Comparison of ENCODE assay signal across 8 cellular contexts in the genomic region with DNA sequence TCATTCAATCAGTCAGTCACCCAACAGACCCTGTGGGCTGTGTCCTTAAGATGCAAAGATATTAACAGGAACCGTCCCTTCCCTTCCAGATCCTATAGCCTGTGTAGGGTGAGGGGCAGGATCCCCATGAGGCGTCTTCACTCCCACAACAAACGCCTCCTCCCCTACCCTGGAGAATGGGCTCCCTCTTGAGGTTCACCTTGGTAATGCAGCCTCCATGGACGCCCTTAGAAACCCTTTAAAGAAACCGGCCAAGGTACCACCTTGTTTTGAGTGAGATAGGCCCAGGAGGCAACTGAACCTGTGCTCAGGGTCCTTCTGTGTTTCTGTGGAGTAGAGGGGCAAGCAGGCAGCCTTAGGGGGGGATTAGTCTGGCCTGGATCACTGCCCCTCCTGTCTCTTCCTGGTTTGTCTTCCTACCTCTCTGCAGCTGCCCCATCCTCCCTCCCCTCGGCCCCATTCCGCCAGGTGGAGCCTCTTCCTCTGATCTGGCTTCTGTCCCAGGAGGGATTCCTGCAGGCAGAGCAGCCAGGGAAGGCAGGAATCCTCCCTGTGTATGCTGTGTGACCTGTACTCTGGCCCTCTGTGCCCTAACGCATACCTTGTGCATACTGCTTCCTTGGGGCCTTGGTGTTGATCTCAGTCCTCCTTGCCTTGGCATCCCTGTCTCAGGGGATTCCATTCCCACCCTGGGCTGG. TPM values are rescaled to one million over a fixed set of nuclear protein-coding genes. Genes with fewer than 3 reads are reported as not detected.
DNase-seq lines count a peak whose midpoint lies in the region; ATAC-seq, FAIRE-seq and TF ChIP-seq lines count a peak whose summit lies in the region.

No MANE protein-coding gene starts in this region.

- no peak overlapping the region for H2AFZ ChIP-seq in OCI-LY7 (ENCODE audit: low read length)

- CTCF ChIA-PET in OCI-LY7 (lab: Charles Lee; ENCODE audit: unreplicated experiment) = no interaction called here

- no peak overlapping the region for H3K4me3 Mint-ChIP-seq in natural killer cell treated with Interleukin-12 subunit alpha and Interleukin-12 subunit beta and Interleukin-15 and Interleukin-18, amount 100 ng/mL, for 72 hours

- peak overlapping the region in 1 of 2 donors; percentile 28 for H3K27ac Mint-ChIP-seq in natural killer cell treated with Interleukin-12 subunit alpha and Interleukin-12 subunit beta and Interleukin-15 and Interleukin-18, amount 100 ng/mL, for 72 hours

- peaks cover 3% of the 10 kb centered on the region in 2 donors for H3K27me3 Mint-ChIP-seq in natural killer cell treated with Interleukin-12 subunit alpha and Interleukin-12 subunit beta and Interleukin-15 and Interleukin-18, amount 100 ng/mL, for 72 hours

- H3K9me3 Mint-ChIP-seq in natural killer cell treated with Interleukin-12 subunit alpha and Interleukin-12 subunit beta and Interleukin-15 and Interleukin-18, amount 100 ng/mL, for 72 hours = no peaks in the 10 kb centered on the region

- H3K36me3 Mint-ChIP-seq in natural killer cell treated with Interleukin-12 subunit alpha and Interleukin-12 subunit beta and Interleukin-15 and Interleukin-18, amount 100 ng/mL, for 72 hours = no peaks in the 10 kb centered on the region

- H3K4me1 Mint-ChIP-seq in natural killer cell treated with Interleukin-12 subunit alpha and Interleukin-12 subunit beta and Interleukin-15 and Interleukin-18, amount 100 ng/mL, for 72 hours (ENCODE audit: low read depth in 2 of 2) = peaks cover 5 to 7% of the 10 kb centered on the region in 2 donors

- H3K36me3 ChIP-seq in OCI-LY7 (ENCODE audit: insufficient read depth, low read length) = no peaks in the 10 kb centered on the region

- POLR2A ChIA-PET in OCI-LY7 (lab: Charles Lee) = interaction anchor here (0.6 to 1.3 kb wide), 2 partner anchors 10 to 966 kb away, joined by 3 to 13 read pairs; a partner anchor contains a TSS

- no peaks in the 10 kb centered on the region for H4K20me1 ChIP-seq in OCI-LY7 (ENCODE audit: insufficient read depth, low read length)

- no peak overlapping the region for H3K27ac ChIP-seq in OCI-LY7 (ENCODE audit: low read depth, low read length, poor library complexity, severe bottlenecking)

- H3K4me1 ChIP-seq in OCI-LY7 (ENCODE audit: insufficient read depth, low read length, poor library complexity, severe bottlenecking) = no peaks in the 10 kb centered on the region

- H3K4me2 ChIP-seq in OCI-LY7 (ENCODE audit: low read length) = no peak overlapping the region

- H3K9me3 ChIP-seq in OCI-LY7 (ENCODE audit: low read length) = no peaks in the 10 kb centered on the region

- DNase-seq in D721Med (ENCODE audit: insufficient read length, low spot score) = peak; percentile 91
- DNase-seq in HuH-7.5 (ENCODE audit: low spot score) = peak; percentile 75
- peak; percentile 77 for DNase-seq in OCI-LY7 (ENCODE audit: low spot score)
- peak; percentile 76 for DNase-seq in activated T-cell treated with anti-CD3 and anti-CD28 coated beads for 4 hours
- peak; percentile 26 for DNase-seq in fibroblast of gingiva (ENCODE audit: low read depth)
- peak; percentile 77 for DNase-seq in natural killer cell treated with Interleukin-12 subunit alpha and Interleukin-12 subunit beta and Interleukin-15 and Interleukin-18, amount 100 ng/mL, for 72 hours (ENCODE audit: low spot score)
- DNase-seq in stimulated activated naive CD4-positive, alpha-beta T cell treated with Interleukin-2 at 50 U/mL for 16 hours (lab: John Stamatoyannopoulos, UW) = peak; percentile 50

- no peaks in the 10 kb centered on the region for H3K79me2 ChIP-seq in OCI-LY7 (ENCODE audit: insufficient read depth, low read depth, low read length)

- no TSS peak for BruUV-seq in OCI-LY7 (replicated peaks; lab: Mats Ljungman, UMichigan)

- H3K4me3 ChIP-seq in OCI-LY7 (ENCODE audit: low read depth, low read length, poor library complexity, severe bottlenecking) = no peak overlapping the region

- intact Hi-C loops in OCI-LY7 (cut with micrococcal nuclease; ENCODE audit: unreplicated experiment) = loop anchor here (1.0 to 10.0 kb wide), 3 partner anchors 91 to 562 kb away; a partner anchor contains a TSS

- peak; percentile 89 for TF ChIP-seq CTCF in D721Med (IDR thresholded peaks at IDR 0.05; ENCODE audit: insufficient read depth, missing control alignments)
- TF ChIP-seq CTCF in OCI-LY7 (conservative IDR thresholded peaks at IDR 0.05; ENCODE audit: low read length) = peak; percentile 91

- FAIRE-seq in D721Med (lab: Jason Lieb, UNC) = no peak

- peak; percentile 77 to 81 for ATAC-seq in natural killer cell treated with Interleukin-12 subunit alpha and Interleukin-12 subunit beta and Interleukin-15 and Interleukin-18, amount 100 ng/mL, for 72 hours
- ATAC-seq in GM18520 (IDR thresholded peaks at IDR 0.05; ENCODE audit: unreplicated experiment) = no peak

- no peaks in the 10 kb centered on the region for H3K9me2 ChIP-seq in OCI-LY7 (ENCODE audit: insufficient read depth, low read length)

RNA-seq across cellular contexts. Expression of a gene that starts 6.6 kb away (rescaled TPM):
- total RNA-seq in OCI-LY7 (2014; rRNA removed; shearing (Covaris generic)) = not detected in 2 replicates
- not detected in 2 replicates for total RNA-seq in OCI-LY7 (2022)
- total RNA-seq in natural killer cell treated with Interleukin-12 subunit alpha and Interleukin-12 subunit beta and Interleukin-15 and Interleukin-18, amount 100 ng/mL, for 72 hours = not detected

RNA-seq across cellular contexts. Expression of a gene that starts 24.2 kb away (rescaled TPM):
- 0.03 TPM in 2 replicates for total RNA-seq in OCI-LY7 (2014; rRNA removed; shearing (Covaris generic))
- not detected in 2 replicates for total RNA-seq in OCI-LY7 (2022)
- under 1 TPM; 0.17 to 0.42 TPM for total RNA-seq in natural killer cell treated with Interleukin-12 subunit alpha and Interleukin-12 subunit beta and Interleukin-15 and Interleukin-18, amount 100 ng/mL, for 72 hours

RNA-seq across cellular contexts. Expression of a gene that starts 28.2 kb away (rescaled TPM):
- 1.4 and 1.9 TPM in 2 replicates for total RNA-seq in OCI-LY7 (2014; rRNA removed; shearing (Covaris generic))
- total RNA-seq in OCI-LY7 (2022) = 3.0 and 4.3 TPM in 2 replicates
- total RNA-seq in natural killer cell treated with Interleukin-12 subunit alpha and Interleukin-12 subunit beta and Interleukin-15 and Interleukin-18, amount 100 ng/mL, for 72 hours = 1 to 10 TPM in 1 of 2 donors, under 1 TPM in 1; 0.95 to 2.2 TPM

RNA-seq across cellular contexts. Expression of a gene that starts 51.1 kb away (rescaled TPM):
- 25.1 and 25.8 TPM in 2 replicates for total RNA-seq in OCI-LY7 (2014; rRNA removed; shearing (Covaris generic))
- total RNA-seq in OCI-LY7 (2022) = 44.6 and 45.0 TPM in 2 replicates
- total RNA-seq in natural killer cell treated with Interleukin-12 subunit alpha and Interleukin-12 subunit beta and Interleukin-15 and Interleukin-18, amount 100 ng/mL, for 72 hours = 10 to 100 TPM; 35.1 to 35.6 TPM

Comparison
In these comparisons a context has a peak if more than half of its experiments do, and no peak if none do; other contexts are left out.
1. DNase-seq: peak in every context shown above with its lines; median percentile 91 in D721Med; 77 in OCI-LY7; 77 in natural killer cell treated with Interleukin-12 subunit alpha and Interleukin-12 subunit beta and Interleukin-15 and Interleukin-18, amount 100 ng/mL, for 72 hours; 76 in activated T-cell treated with anti-CD3 and anti-CD28 coated beads for 4 hours; 75 in HuH-7.5; 50 in stimulated activated naive CD4-positive, alpha-beta T cell treated with Interleukin-2 at 50 U/mL for 16 hours; 26 in fibroblast of gingiva.